Comparison of ENCODE assay signal across 8 cellular contexts in the genomic region with DNA sequence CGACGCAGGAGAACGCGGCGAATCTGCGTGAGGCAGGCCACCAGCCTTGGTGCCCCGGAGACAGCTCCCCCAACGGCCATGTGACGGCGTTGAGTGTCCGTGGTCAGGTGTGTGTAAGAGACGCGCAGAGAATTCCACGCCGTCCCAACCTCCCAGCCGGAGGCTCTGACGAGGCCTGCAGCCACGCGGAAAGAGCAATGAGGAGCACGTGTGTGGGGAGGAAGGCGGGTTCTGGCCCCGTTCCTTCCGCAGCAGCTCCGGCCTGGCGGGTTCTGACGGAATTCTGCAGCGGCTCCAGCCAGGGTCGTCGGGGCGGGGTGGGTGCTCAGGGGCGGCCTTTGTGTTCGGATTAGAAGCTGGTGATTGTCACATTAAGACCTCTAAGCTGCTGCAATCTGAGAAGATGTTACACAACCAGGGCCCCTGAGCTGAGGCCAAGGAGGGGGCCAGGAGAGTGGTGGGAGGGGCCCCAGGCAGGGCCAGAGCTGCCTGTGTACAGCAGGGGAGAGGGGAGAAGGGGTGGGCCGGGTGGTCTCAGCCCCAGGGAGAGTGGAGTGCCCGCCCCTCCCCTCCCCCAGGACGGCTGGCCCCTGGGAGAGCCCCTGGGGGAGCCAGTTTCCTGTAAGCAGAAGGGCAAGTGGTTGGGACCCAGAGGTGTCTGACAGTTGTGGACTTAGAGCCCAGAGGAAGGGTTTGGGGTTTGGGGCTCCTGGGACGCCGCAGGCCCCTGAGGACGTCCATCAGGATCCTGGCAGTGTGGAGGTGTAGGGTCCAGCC. TPM values are rescaled to one million over a fixed set of nuclear protein-coding genes. Genes with fewer than 3 reads are reported as not detected.
A peak's percentile ranks its signal among the peaks of the same experiment; 100 is the strongest.
DNase-seq lines count a peak whose midpoint lies in the region; ATAC-seq and TF ChIP-seq lines count a peak whose summit lies in the region.
"Had no signal": no experiment of that assay in that cellular context is flagged by ENCODE, and none has a peak within 500 bp of the region (broad histone marks: within the 10 kb centered on the region; RNA-seq: fewer than 3 reads in every experiment).

No MANE protein-coding gene starts in this region.

- H3K27me3 ChIP-seq in WERI-Rb-1 (ENCODE audit: insufficient read depth, low read depth, severe bottlenecking) (no peaks in the 10 kb centered on the region), cardiac muscle cell (no peaks in the 10 kb centered on the region), sigmoid colon (peaks cover 5 to 59% (median 36%) of the 10 kb centered on the region in 3 donors)

- H3K4me1 ChIP-seq in cardiac muscle cell (ENCODE audit: low read depth), result peaks cover 9% of the 10 kb centered on the region
- peaks cover 0 to 10% (median 8%) of the 10 kb centered on the region in 4 donors for H3K4me1 ChIP-seq in sigmoid colon

- H3K27ac ChIP-seq in WERI-Rb-1 (peak overlapping the region; percentile 96), cardiac muscle cell (peak overlapping the region; percentile 69), sigmoid colon (no peak overlapping the region)

- TF ChIP-seq CTCF in GM20000 (IDR thresholded peaks at IDR 0.05; ENCODE audit: extremely low read depth, missing control alignments), result no peak
- TF ChIP-seq CTCF in WERI-Rb-1 (IDR thresholded peaks at IDR 0.05; ENCODE audit: low read depth, low read length), result peak; percentile 45
- TF ChIP-seq CTCF in cardiac muscle cell (IDR thresholded peaks at IDR 0.05; ENCODE audit: low read depth, low read length), result no peak
- TF ChIP-seq CTCF in sigmoid colon (IDR thresholded peaks at IDR 0.05), result no peak

- H3K9me3 ChIP-seq in WERI-Rb-1 (ENCODE audit: severe bottlenecking), result no peaks in the 10 kb centered on the region
- no peaks in the 10 kb centered on the region for H3K9me3 ChIP-seq in cardiac muscle cell (ENCODE audit: low read depth)
- H3K9me3 ChIP-seq in sigmoid colon, result no peaks in the 10 kb centered on the region

- intact Hi-C loops in sigmoid colon (cut with DNase I), result no loop called here

- no peaks in the 10 kb centered on the region for H3K36me3 ChIP-seq in WERI-Rb-1
- no peaks in the 10 kb centered on the region for H3K36me3 ChIP-seq in cardiac muscle cell
- no peaks in the 10 kb centered on the region for H3K36me3 ChIP-seq in sigmoid colon

- DNase-seq in GM20000 (ENCODE audit: low spot score) (peak; percentile 71), WERI-Rb-1 (peak; percentile 92), cardiac muscle cell (ENCODE audit: low read depth in 1 of 2, low spot score in 1 of 2) (peak in 1 of 2 donors; percentile 59), sigmoid colon (peak; percentile 81), NCI-H446 treated with DMSO at 0.1 percent for 48 hours (lab: John Stamatoyannopoulos, UW) (no peak)
- DNase-seq: KG1 had no signal

- no peak for TF ChIP-seq POLR2A in sigmoid colon (IDR thresholded peaks at IDR 0.05)

- WGBS in sigmoid colon, 2 donors, result 79 to 83% methylated on average over 38 of the region's 38 CpGs

- ATAC-seq in GM21737 (IDR thresholded peaks at IDR 0.05; ENCODE audit: unreplicated experiment) (no peak), HG02870 (IDR thresholded peaks at IDR 0.05; ENCODE audit: unreplicated experiment) (no peak)

- TF ChIP-seq EP300 in sigmoid colon (IDR thresholded peaks at IDR 0.05), result no peak

- peak overlapping the region; percentile 47 for H3K4me3 ChIP-seq in WERI-Rb-1 (ENCODE audit: low read depth, low read length)
- H3K4me3 ChIP-seq in cardiac muscle cell, result no peak overlapping the region
- H3K4me3 ChIP-seq in sigmoid colon, result no peak overlapping the region

RNA-seq across cellular contexts. Expression of a gene that starts 5.1 kb away (rescaled TPM):
- total RNA-seq in cardiac muscle cell, result 0.18 and 1.2 TPM in 2 replicates
- not detected in 2 replicates for polyA plus RNA-seq in cardiac muscle cell
- under 1 TPM in 2 of 4 donors, not detected in 2; 0.33 to 0.68 TPM for total RNA-seq in sigmoid colon
- 10 to 100 TPM in 1 of 3 donors, 1 to 10 TPM in 2; 3.0 to 13.6 (median 4.2) TPM for polyA plus RNA-seq in sigmoid colon

RNA-seq across cellular contexts. Expression of a gene that starts 37.0 kb away (rescaled TPM):
- total RNA-seq in cardiac muscle cell (19.4 and 26.8 TPM in 2 replicates), sigmoid colon (10 to 100 TPM; 10.7 to 26.9 (median 13.3) TPM)
- polyA plus RNA-seq in cardiac muscle cell (23.4 and 24.6 TPM in 2 replicates), sigmoid colon (10 to 100 TPM in 1 of 3 donors, 1 to 10 TPM in 2; 6.0 to 36.9 (median 8.6) TPM)

RNA-seq across cellular contexts. Expression of a gene that starts 37.5 kb away (rescaled TPM):
- total RNA-seq in cardiac muscle cell (0.56 and 1.8 TPM in 2 replicates), sigmoid colon (1 to 10 TPM in 1 of 4 donors, under 1 TPM in 2, not detected in 1; 0.36 to 3.6 (median 0.49) TPM)
- polyA plus RNA-seq in cardiac muscle cell (0.13 and 1.6 TPM in 2 replicates), sigmoid colon (10 to 100 TPM; 16.3 to 66.1 (median 39.1) TPM)

Comparison
In these comparisons a context has a peak if more than half of its experiments do, and no peak if none do; other contexts are left out.
1. H3K27ac ChIP-seq: peak in WERI-Rb-1 (single experiment) and cardiac muscle cell (single experiment); none in sigmoid colon (0 of 4).